Comparison of ENCODE assay signal across 20 cellular contexts in the genomic region with DNA sequence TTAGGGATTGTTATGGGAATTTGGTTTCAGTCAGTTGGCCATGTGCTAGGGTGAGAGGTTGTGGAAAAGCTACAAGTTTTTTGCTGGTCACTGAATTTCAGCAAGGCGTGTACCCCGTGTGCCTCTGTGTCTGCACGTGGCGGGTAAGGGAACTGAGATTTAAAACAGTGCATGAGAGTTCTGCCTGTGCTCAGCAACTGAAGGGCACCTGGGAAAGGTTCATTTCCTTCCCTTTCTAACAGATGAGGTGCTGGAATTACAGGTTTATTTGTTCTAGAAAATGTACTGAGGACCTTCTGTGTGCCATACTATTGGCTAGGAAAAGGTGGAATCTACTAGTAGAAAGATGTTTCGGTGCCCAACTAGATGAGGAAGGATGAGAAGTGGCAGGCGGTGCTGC.
DNase-seq lines count a peak whose midpoint lies in the region; ATAC-seq and TF ChIP-seq lines count a peak whose summit lies in the region.
"Had no signal": no experiment of that assay in that cellular context is flagged by ENCODE, and none has a peak within 500 bp of the region (broad histone marks: within the 10 kb centered on the region; RNA-seq: fewer than 3 reads in every experiment).

No MANE protein-coding gene starts in this region.

- no peak for TF ChIP-seq CTCF in transverse colon (IDR thresholded peaks at IDR 0.05)

- H3K9me3 Mint-ChIP-seq in activated T-cell treated with anti-CD3 and anti-CD28 coated beads, Interleukin-2, amount 50 U/mL, for 24 hours = no peaks in the 10 kb centered on the region
- no peaks in the 10 kb centered on the region for H3K9me3 Mint-ChIP-seq in activated T-helper 1 cell treated with anti-CD3 and anti-CD28 coated beads, Interleukin-12 subunit alpha, Interleukin-12 subunit beta, Interleukin-2, Interleukin-4 antibody, amounts not matched to agents 30 ng/mL and 10 ng/mL and 1 ng/mL, durations not matched to agents 14 hours and 24 hours and 36 hours
- H3K9me3 Mint-ChIP-seq in stimulated activated naive CD8-positive, alpha-beta T cell treated with anti-CD3 and anti-CD28 coated beads, Interleukin-15, Interleukin-2, amounts not matched to agents 100 ng/mL and 50 ng/mL, for 24 hours = no peaks in the 10 kb centered on the region
- H3K9me3 Mint-ChIP-seq: activated T-cell treated with anti-CD3 and anti-CD28 coated beads, Interleukin-2, amount 50 U/mL, for 4 hours had no signal

- WGBS in transverse colon (ENCODE audit: low coverage in 1 of 2), 2 donors = 71 to 84% methylated on average over 2 to 6 of the region's 6 CpGs

- in situ Hi-C loops in transverse colon (cut with MboI; ENCODE audit: low pct_ligation_motif_present in 1 of 4, low pct_unique_long_range_greater_than_20kb in 1 of 4, low sequenced_read_pairs in 3 of 4) = no loop called here

- H3K36me3 ChIP-seq in transverse colon = peaks cover 0 to 21% (median 7%) of the 10 kb centered on the region in 4 donors
- H3K36me3 ChIP-seq: ovary had no signal

- peak overlapping the region; percentile 2 for H3K27ac Mint-ChIP-seq in activated T-cell treated with anti-CD3 and anti-CD28 coated beads, Interleukin-2, amount 50 U/mL, for 24 hours
- peak overlapping the region; percentile 25 for H3K27ac Mint-ChIP-seq in activated T-helper 1 cell treated with anti-CD3 and anti-CD28 coated beads, Interleukin-12 subunit alpha, Interleukin-12 subunit beta, Interleukin-2, Interleukin-4 antibody, amounts not matched to agents 30 ng/mL and 10 ng/mL and 1 ng/mL, durations not matched to agents 14 hours and 24 hours and 36 hours
- H3K27ac Mint-ChIP-seq in stimulated activated naive CD8-positive, alpha-beta T cell treated with anti-CD3 and anti-CD28 coated beads, Interleukin-15, Interleukin-2, amounts not matched to agents 100 ng/mL and 50 ng/mL, for 24 hours = peak overlapping the region; percentile 59

- no peak for TF ChIP-seq POLR2A in transverse colon (IDR thresholded peaks at IDR 0.05)

- H3K27me3 Mint-ChIP-seq in activated T-cell treated with anti-CD3 and anti-CD28 coated beads, Interleukin-2, amount 50 U/mL, for 24 hours = no peaks in the 10 kb centered on the region
- no peaks in the 10 kb centered on the region for H3K27me3 Mint-ChIP-seq in activated T-helper 1 cell treated with anti-CD3 and anti-CD28 coated beads, Interleukin-12 subunit alpha, Interleukin-12 subunit beta, Interleukin-2, Interleukin-4 antibody, amounts not matched to agents 30 ng/mL and 10 ng/mL and 1 ng/mL, durations not matched to agents 14 hours and 24 hours and 36 hours (ENCODE audit: insufficient read depth)
- H3K27me3 Mint-ChIP-seq in stimulated activated naive CD8-positive, alpha-beta T cell treated with anti-CD3 and anti-CD28 coated beads, Interleukin-15, Interleukin-2, amounts not matched to agents 100 ng/mL and 50 ng/mL, for 24 hours = no peaks in the 10 kb centered on the region

- H3K4me3 Mint-ChIP-seq in activated T-cell treated with anti-CD3 and anti-CD28 coated beads, Interleukin-2, amount 50 U/mL, for 24 hours = no peak overlapping the region
- no peak overlapping the region for H3K4me3 Mint-ChIP-seq in activated T-helper 1 cell treated with anti-CD3 and anti-CD28 coated beads, Interleukin-12 subunit alpha, Interleukin-12 subunit beta, Interleukin-2, Interleukin-4 antibody, amounts not matched to agents 30 ng/mL and 10 ng/mL and 1 ng/mL, durations not matched to agents 14 hours and 24 hours and 36 hours
- H3K4me3 Mint-ChIP-seq in stimulated activated naive CD8-positive, alpha-beta T cell treated with anti-CD3 and anti-CD28 coated beads, Interleukin-15, Interleukin-2, amounts not matched to agents 100 ng/mL and 50 ng/mL, for 24 hours = no peak overlapping the region
- H3K4me3 Mint-ChIP-seq: activated T-cell treated with anti-CD3 and anti-CD28 coated beads, Interleukin-2, amount 50 U/mL, for 4 hours had no signal

- peaks cover 52% of the 10 kb centered on the region for H3K4me1 Mint-ChIP-seq in activated T-cell treated with anti-CD3 and anti-CD28 coated beads, Interleukin-2, amount 50 U/mL, for 24 hours (ENCODE audit: low read depth)
- H3K4me1 Mint-ChIP-seq in activated T-helper 1 cell treated with anti-CD3 and anti-CD28 coated beads, Interleukin-12 subunit alpha, Interleukin-12 subunit beta, Interleukin-2, Interleukin-4 antibody, amounts not matched to agents 30 ng/mL and 10 ng/mL and 1 ng/mL, durations not matched to agents 14 hours and 24 hours and 36 hours (ENCODE audit: low read depth) = peaks cover 29% of the 10 kb centered on the region
- peaks cover 53% of the 10 kb centered on the region for H3K4me1 Mint-ChIP-seq in stimulated activated naive CD8-positive, alpha-beta T cell treated with anti-CD3 and anti-CD28 coated beads, Interleukin-15, Interleukin-2, amounts not matched to agents 100 ng/mL and 50 ng/mL, for 24 hours (ENCODE audit: low read depth)

- ATAC-seq in GM21717 (IDR thresholded peaks at IDR 0.05; ENCODE audit: unreplicated experiment) = no peak
- ATAC-seq: activated T-cell treated with anti-CD3 and anti-CD28 coated beads, Interleukin-2, amount 50 U/mL, for 4 hours; left ventricle myocardium superior had no signal

- no peak for TF ChIP-seq EP300 in transverse colon (IDR thresholded peaks at IDR 0.05; ENCODE audit: low read depth)

- no peak overlapping the region for H3K27ac ChIP-seq in transverse colon
- H3K27ac ChIP-seq: adrenal gland, ovary had no signal

- H3K27me3 ChIP-seq in transverse colon = no peaks in the 10 kb centered on the region
- H3K27me3 ChIP-seq: adrenal gland, ovary had no signal

- H3K4me3 ChIP-seq in transverse colon = no peak overlapping the region
- H3K4me3 ChIP-seq: adrenal gland, ovary had no signal

- peaks cover 83% of the 10 kb centered on the region for H3K36me3 Mint-ChIP-seq in activated T-cell treated with anti-CD3 and anti-CD28 coated beads, Interleukin-2, amount 50 U/mL, for 24 hours (ENCODE audit: low read depth)
- H3K36me3 Mint-ChIP-seq in activated T-helper 1 cell treated with anti-CD3 and anti-CD28 coated beads, Interleukin-12 subunit alpha, Interleukin-12 subunit beta, Interleukin-2, Interleukin-4 antibody, amounts not matched to agents 30 ng/mL and 10 ng/mL and 1 ng/mL, durations not matched to agents 14 hours and 24 hours and 36 hours (ENCODE audit: low read depth) = peaks cover 33% of the 10 kb centered on the region
- H3K36me3 Mint-ChIP-seq in stimulated activated naive CD8-positive, alpha-beta T cell treated with anti-CD3 and anti-CD28 coated beads, Interleukin-15, Interleukin-2, amounts not matched to agents 100 ng/mL and 50 ng/mL, for 24 hours (ENCODE audit: low read depth) = peaks cover 57% of the 10 kb centered on the region

- no peaks in the 10 kb centered on the region for H3K9me3 ChIP-seq in transverse colon
- H3K9me3 ChIP-seq: adrenal gland, ovary had no signal

- DNase-seq in activated T-cell treated with anti-CD3 and anti-CD28 coated beads, Interleukin-2, amount 50 U/mL, for 24 hours = no peak
- no peak for DNase-seq in activated T-cell treated with anti-CD3 and anti-CD28 coated beads, Interleukin-2, amount 50 U/mL, for 48 hours
- no peak for DNase-seq in activated T-helper 1 cell treated with anti-CD3 and anti-CD28 coated beads, Interleukin-12 subunit alpha, Interleukin-12 subunit beta, Interleukin-2, Interleukin-4 antibody, amounts not matched to agents 30 ng/mL and 10 ng/mL and 1 ng/mL, durations not matched to agents 14 hours and 24 hours and 36 hours (ENCODE audit: low spot score)
- DNase-seq in islet precursor cell (peak; percentile 24), transverse colon (no peak)
- no peak for DNase-seq in stimulated activated naive CD4-positive, alpha-beta T cell treated with Interleukin-2 at 50 U/mL for 16 hours (lab: John Stamatoyannopoulos, UW)
- DNase-seq: activated CD4-positive, alpha-beta T cell treated with anti-CD3 and anti-CD28 coated beads, Interleukin-2, amount 50 U/mL, for 1 hour; activated T-cell treated with anti-CD3 and anti-CD28 coated beads, Interleukin-2, amount 50 U/mL, for 4 hours; C1 segment of cervical spinal cord; central memory CD4-positive, alpha-beta T cell; GDM1; GOT3; left ventricle myocardium superior; NCI-H1105 treated with DMSO at 0.1 percent for 48 hours; NCI-H2081 treated with DMSO at 0.1 percent for 48 hours; NCI-H510A treated with DMSO at 0.1 percent for 48 hours had no signal

- peaks cover 0 to 3% (median 0%) of the 10 kb centered on the region in 4 donors for H3K4me1 ChIP-seq in transverse colon

- intact Hi-C loops in activated T-helper 1 cell treated with anti-CD3 and anti-CD28 coated beads, Interleukin-12 subunit alpha, Interleukin-12 subunit beta, Interleukin-2, Interleukin-4 antibody, amounts not matched to agents 30 ng/mL and 10 ng/mL and 1 ng/mL, durations not matched to agents 14 hours and 24 hours and 36 hours (cut with micrococcal nuclease) = no loop called here
- intact Hi-C loops in transverse colon (cut with DNase I; ENCODE audit: low total_unique reads) = loop anchor here (5.0 kb wide), 1 partner anchor 65 kb away; no protein-coding TSS in a partner anchor

Comparison
In these comparisons a context has a peak if more than half of its experiments do, and no peak if none do; other contexts are left out.
1. H3K27ac Mint-ChIP-seq: peak in every context shown above with its lines; median percentile 59 in stimulated activated naive CD8-positive, alpha-beta T cell treated with anti-CD3 and anti-CD28 coated beads, Interleukin-15, Interleukin-2, amounts not matched to agents 100 ng/mL and 50 ng/mL, for 24 hours; 25 in activated T-helper 1 cell treated with anti-CD3 and anti-CD28 coated beads, Interleukin-12 subunit alpha, Interleukin-12 subunit beta, Interleukin-2, Interleukin-4 antibody, amounts not matched to agents 30 ng/mL and 10 ng/mL and 1 ng/mL, durations not matched to agents 14 hours and 24 hours and 36 hours; 2 in activated T-cell treated with anti-CD3 and anti-CD28 coated beads, Interleukin-2, amount 50 U/mL, for 24 hours.